In genomic region chr20:3698511-3699436, GRCh38 we compare ENCODE assay signal across 1 cellular context.
TF ChIP-seq lines count a peak whose summit lies in the region.

No MANE protein-coding gene starts in this region.

TF ChIP-seq in H1, 55 proteins besides CTCF, POLR2A, EP300 and RAD21:
- TF ChIP-seq KDM4A (IDR thresholded peaks at IDR 0.05; ENCODE audit: low read depth, low read length, severe bottlenecking) (no peak), CBX5 (IDR thresholded peaks at IDR 0.05; ENCODE audit: low read depth, low read length) (no peak), CREB1 (IDR thresholded peaks at IDR 0.05) (no peak), GABPA (IDR thresholded peaks at IDR 0.05; ENCODE audit: borderline replicate concordance, insufficient read depth, low read length) (no peak), RFX5 (IDR thresholded peaks at IDR 0.05; ENCODE audit: borderline replicate concordance, low read depth, low read length) (no peak), ASH2L (IDR thresholded peaks at IDR 0.05; ENCODE audit: low read length) (no peak), TBP (IDR thresholded peaks at IDR 0.05; ENCODE audit: low read depth, low read length) (no peak), GTF2F1 (IDR thresholded peaks at IDR 0.05; ENCODE audit: borderline replicate concordance, low read depth, low read length) (no peak), SP4 (IDR thresholded peaks at IDR 0.05; ENCODE audit: low read length) (no peak), BCL11A (IDR thresholded peaks at IDR 0.05; ENCODE audit: low read depth in 2 of 2, low read length in 2 of 2) (no peak), MAX (IDR thresholded peaks at IDR 0.05) (no peak), BACH1 (IDR thresholded peaks at IDR 0.05; ENCODE audit: low read length) (no peak), SAP30 (IDR thresholded peaks at IDR 0.05; ENCODE audit: insufficient read depth, insufficient replicate concordance, low read length) (no peak)
